18 cellular contexts compared by ENCODE assay signal in the genomic region with DNA sequence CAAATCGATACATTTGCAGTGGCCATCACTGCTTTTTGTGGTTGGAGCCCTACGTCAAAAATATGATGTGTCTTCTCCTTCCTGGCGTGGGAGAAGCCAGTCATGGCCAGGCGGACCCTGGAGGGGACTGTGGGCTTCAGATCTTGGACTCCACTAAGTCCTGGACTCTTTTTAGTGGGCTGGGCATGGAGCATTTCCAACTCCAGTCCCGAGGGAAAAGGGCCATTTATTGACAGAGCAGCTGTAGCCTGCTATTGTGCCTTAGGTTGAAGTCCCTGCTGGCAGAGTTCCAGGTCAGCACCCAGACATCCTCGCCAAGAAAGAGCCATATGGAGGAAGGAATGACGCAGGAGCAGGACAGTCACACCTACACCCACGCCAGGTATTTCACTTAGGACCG.
DNase-seq lines count a peak whose midpoint lies in the region; ATAC-seq and TF ChIP-seq lines count a peak whose summit lies in the region.
"Had no signal": no experiment of that assay in that cellular context is flagged by ENCODE, and none has a peak within 500 bp of the region (broad histone marks: within the 10 kb centered on the region; RNA-seq: fewer than 3 reads in every experiment).

No MANE protein-coding gene starts in this region.

- H3K36me3 Mint-ChIP-seq in T-helper 17 cell (ENCODE audit: low read depth), result no peaks in the 10 kb centered on the region
- H3K36me3 Mint-ChIP-seq: CD8-positive, alpha-beta memory T cell; T-cell had no signal

- no peak for TF ChIP-seq POLR2A in esophagus muscularis mucosa (IDR thresholded peaks at IDR 0.05; ENCODE audit: low read depth)
- no peak for TF ChIP-seq POLR2A in gastroesophageal sphincter (IDR thresholded peaks at IDR 0.05)

- H3K36me3 ChIP-seq in esophagus muscularis mucosa (no peaks in the 10 kb centered on the region), gastroesophageal sphincter (no peaks in the 10 kb centered on the region)
- H3K36me3 ChIP-seq: BLaER1 treated with 17β-estradiol and CSF1 and Interleukin-3, amounts not matched to agents 10 nM and 100 nM had no signal

- no peaks in the 10 kb centered on the region for H3K4me1 Mint-ChIP-seq in T-helper 17 cell
- H3K4me1 Mint-ChIP-seq: CD8-positive, alpha-beta memory T cell; T-cell had no signal

- H3K4me1 ChIP-seq in esophagus muscularis mucosa (no peaks in the 10 kb centered on the region), gastroesophageal sphincter (no peaks in the 10 kb centered on the region)

- WGBS in esophagus muscularis mucosa, result 61% methylated on average over 9 of the region's 9 CpGs
- 62 to 66% methylated on average over 5 to 6 of the region's 9 CpGs for whole genome bisulfite sequencing in gastroesophageal sphincter (ENCODE audit: low coverage in 1 of 2), 2 donors

- peaks cover 34% of the 10 kb centered on the region for H3K27me3 Mint-ChIP-seq in T-helper 17 cell

- TF ChIP-seq CTCF in esophagus muscularis mucosa (IDR thresholded peaks at IDR 0.05), result no peak
- TF ChIP-seq CTCF in GM13976 (IDR thresholded peaks at IDR 0.05; ENCODE audit: borderline replicate concordance, control extremely low read depth, extremely low read depth, insufficient read depth, missing control alignments), result no peak
- TF ChIP-seq CTCF in gastroesophageal sphincter (IDR thresholded peaks at IDR 0.05), result no peak

- no peak overlapping the region for H3K4me3 ChIP-seq in esophagus muscularis mucosa
- no peak overlapping the region for H3K4me3 ChIP-seq in gastroesophageal sphincter
- H3K4me3 ChIP-seq: BLaER1 treated with 17β-estradiol and CSF1 and Interleukin-3, amounts not matched to agents 10 nM and 100 nM had no signal

- H3K27ac ChIP-seq in esophagus muscularis mucosa (replicated peaks in 1 of 4), result no peak overlapping the region
- H3K27ac ChIP-seq in gastroesophageal sphincter, result no peak overlapping the region
- H3K27ac ChIP-seq: BLaER1 treated with 17β-estradiol and CSF1 and Interleukin-3, amounts not matched to agents 10 nM and 100 nM had no signal

- ATAC-seq in gastroesophageal sphincter, result no peak
- no peak for ATAC-seq in T-helper 17 cell
- ATAC-seq: Panc1, T-cell had no signal

- TF ChIP-seq EP300 in esophagus muscularis mucosa (IDR thresholded peaks at IDR 0.05), result no peak
- no peak for TF ChIP-seq EP300 in gastroesophageal sphincter (IDR thresholded peaks at IDR 0.05)

- in situ Hi-C loops in GM13976 (cut with MboI; ENCODE audit: low sequenced_read_pairs, unreplicated experiment), result no loop called here

- intact Hi-C loops in esophagus muscularis mucosa (cut with DNase I), result no loop called here

- H3K27me3 ChIP-seq in esophagus muscularis mucosa (peaks cover 0 to 44% (median 0%) of the 10 kb centered on the region in 4 donors), gastroesophageal sphincter (peaks cover 31% of the 10 kb centered on the region)
- H3K27me3 ChIP-seq: BLaER1 treated with 17β-estradiol and CSF1 and Interleukin-3, amounts not matched to agents 10 nM and 100 nM had no signal

- H3K4me3 Mint-ChIP-seq in T-helper 17 cell, result no peak overlapping the region
- H3K4me3 Mint-ChIP-seq: T-cell had no signal

- no peak overlapping the region for H3K27ac Mint-ChIP-seq in T-helper 17 cell
- H3K27ac Mint-ChIP-seq: CD8-positive, alpha-beta memory T cell; T-cell had no signal

- DNase-seq in NCI-H1436 (lab: John Stamatoyannopoulos, UW) (peak; percentile 4), NCI-H1436 treated with DMSO at 0.1 percent for 48 hours (lab: John Stamatoyannopoulos, UW) (no peak), COR-L47 (lab: John Stamatoyannopoulos, UW) (peak; percentile 9), NCI-H1105 (lab: John Stamatoyannopoulos, UW) (peak; percentile 73), esophagus muscularis mucosa (ENCODE audit: extremely low spot score) (peak; percentile 83), GM13976 (ENCODE audit: low spot score) (no peak), T-helper 17 cell (no peak)
- DNase-seq: CD8-positive, alpha-beta memory T cell; HCEC 1CT; NCI-H146; NCI-H2107; NCI-H446; NCI-H774; SK-N-SH; T-cell had no signal

- H3K9me3 ChIP-seq in esophagus muscularis mucosa (no peaks in the 10 kb centered on the region), gastroesophageal sphincter (no peaks in the 10 kb centered on the region), T-helper 17 cell (ENCODE audit: control insufficient read depth, low read length, poor library complexity, severe bottlenecking) (no peaks in the 10 kb centered on the region)
- H3K9me3 ChIP-seq: BLaER1 treated with 17β-estradiol and CSF1 and Interleukin-3, amounts not matched to agents 10 nM and 100 nM; SK-N-SH had no signal

Comparison
In these comparisons a context has a peak if more than half of its experiments do, and no peak if none do; other contexts are left out.
1. DNase-seq: peak in NCI-H1436 (single experiment), COR-L47 (single experiment), NCI-H1105 (single experiment) and esophagus muscularis mucosa (single experiment); none in NCI-H1436 treated with DMSO at 0.1 percent for 48 hours (single experiment), GM13976 (single experiment) and T-helper 17 cell (0 of 3).